13 cellular contexts compared by ENCODE assay signal in genomic region chr3:36317915-36318314, GRCh38.
A peak's percentile ranks its signal among the peaks of the same experiment; 100 is the strongest.
DNase-seq lines count a peak whose midpoint lies in the region; ATAC-seq, FAIRE-seq and TF ChIP-seq lines count a peak whose summit lies in the region.
"Had no signal": no experiment of that assay in that cellular context is flagged by ENCODE, and none has a peak within 500 bp of the region (broad histone marks: within the 10 kb centered on the region; RNA-seq: fewer than 3 reads in every experiment).

No MANE protein-coding gene starts in this region.

- no peak overlapping the region for H3K27ac Mint-ChIP-seq in endodermal cell

- no peak overlapping the region for H3K9ac ChIP-seq in endodermal cell (ENCODE audit: extremely low read depth, low read length, poor library complexity, severe bottlenecking)

- no peaks in the 10 kb centered on the region for H3K36me3 Mint-ChIP-seq in endodermal cell (ENCODE audit: low read depth)

- peaks cover 2% of the 10 kb centered on the region for H3K27me3 Mint-ChIP-seq in endodermal cell (ENCODE audit: insufficient read depth)

- TF ChIP-seq CTCF in endodermal cell (conservative IDR thresholded peaks at IDR 0.05) = no peak

- H3K4me3 Mint-ChIP-seq in endodermal cell = no peak overlapping the region

- FAIRE-seq in H54 (lab: Jason Lieb, UNC) = no peak

- H3K4me1 Mint-ChIP-seq in endodermal cell = peaks cover 14% of the 10 kb centered on the region

- H3K9me3 ChIP-seq in endodermal cell (ENCODE audit: control insufficient read depth, low read length) = no peaks in the 10 kb centered on the region

- H3K9me3 Mint-ChIP-seq in endodermal cell = peaks cover 20% of the 10 kb centered on the region

- H3K27me3 ChIP-seq in endodermal cell (ENCODE audit: control insufficient read depth, insufficient read depth, low read length, poor library complexity, severe bottlenecking) = no peaks in the 10 kb centered on the region

- no peaks in the 10 kb centered on the region for H3K36me3 ChIP-seq in endodermal cell (ENCODE audit: control insufficient read depth, insufficient read depth, low read length)

- H3K4me1 ChIP-seq in endodermal cell (ENCODE audit: control insufficient read depth, insufficient read depth, low read length) = no peaks in the 10 kb centered on the region

- ATAC-seq in GM19043 (IDR thresholded peaks at IDR 0.05; ENCODE audit: low read depth, unreplicated experiment) = peak; percentile 55
- ATAC-seq in GM21717 (IDR thresholded peaks at IDR 0.05; ENCODE audit: unreplicated experiment) = peak; percentile 91
- ATAC-seq in HG03280 (IDR thresholded peaks at IDR 0.05; ENCODE audit: unreplicated experiment) = peak; percentile 76
- ATAC-seq in HG03196 (IDR thresholded peaks at IDR 0.05; ENCODE audit: unreplicated experiment) = no peak

- no peak overlapping the region for H3K4me3 ChIP-seq in endodermal cell (ENCODE audit: low read length)

- DNase-seq in NCI-H2081 (lab: John Stamatoyannopoulos, UW) (no peak), endodermal cell (no peak), H54 (ENCODE audit: insufficient read length, low spot score) (no peak)
- DNase-seq: activated CD8-positive, alpha-beta memory T cell treated with anti-CD3 and anti-CD28 coated beads, Interleukin-2, amount 50 U/mL, for 48 hours; cortex of kidney; GDM1; mammary epithelial cell; NCI-H2171; substantia nigra had no signal

- TF ChIP-seq POLR2A in H54 (IDR thresholded peaks at IDR 0.05; ENCODE audit: low read depth, low read length) = no peak

- no peak overlapping the region for H3K27ac ChIP-seq in endodermal cell (ENCODE audit: low read depth, low read length)

- WGBS in endodermal cell (ENCODE audit: insufficient coverage in 1 of 2, insufficient read length in 1 of 2), 2 experiments = 83 to 85% methylated on average over 3 of the region's 3 CpGs
